ENCODE assay signal across 1 cellular context in the genomic region with DNA sequence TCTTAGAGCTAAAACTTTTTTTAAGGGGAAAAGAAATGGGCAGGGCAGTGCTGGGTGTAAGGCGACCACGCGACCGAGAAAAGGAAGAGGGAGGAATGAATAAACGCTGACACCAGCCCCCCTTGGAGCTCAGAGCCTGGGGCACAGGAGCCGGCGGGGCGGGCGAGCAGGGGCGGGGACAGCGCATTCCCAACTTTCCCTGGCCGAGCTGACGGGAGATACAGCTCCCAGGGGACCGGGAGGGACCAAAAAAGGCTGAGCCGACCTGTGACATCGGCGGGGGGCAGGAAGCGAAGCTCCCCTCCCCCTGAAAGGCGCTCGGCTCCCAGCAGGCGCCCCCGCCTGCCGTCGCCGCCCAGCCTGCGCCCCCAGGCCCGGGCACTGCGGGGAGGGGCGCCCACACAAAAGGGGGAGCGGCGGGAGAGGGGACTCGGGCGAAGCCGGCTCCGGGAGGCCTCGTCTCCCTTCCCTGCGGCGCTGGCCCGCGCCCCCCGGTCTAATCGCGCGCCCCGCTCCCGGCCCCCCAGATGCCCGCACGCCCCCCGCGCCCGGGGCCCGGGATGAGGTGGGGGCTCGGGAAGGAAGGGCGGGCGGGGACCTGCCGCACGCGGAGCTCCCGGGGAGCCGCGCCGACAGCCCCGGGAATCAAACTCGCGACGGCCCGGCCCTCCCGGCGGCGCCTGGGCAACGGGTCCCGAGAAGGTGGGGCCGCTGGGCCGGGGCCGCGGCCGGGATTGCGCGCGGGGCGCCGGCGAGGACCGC.
TF ChIP-seq lines count a peak whose summit lies in the region.

No MANE protein-coding gene starts in this region.

TF ChIP-seq in A549, 52 proteins besides CTCF, POLR2A, EP300 and RAD21 (continued from another document):
- TF ChIP-seq RFX5 (IDR thresholded peaks at IDR 0.05) (no peak), MYC (IDR thresholded peaks at IDR 0.05; ENCODE audit: borderline replicate concordance, low read length) (no peak), KDM1A (IDR thresholded peaks at IDR 0.05; ENCODE audit: low read depth) (no peak), SMC3 (IDR thresholded peaks at IDR 0.05) (no peak), BCL3 (IDR thresholded peaks at IDR 0.05) (0 out of 3 replicates have a peak, but pooled peaks have one; percentile 25), TFCP2L1 (CRISPR knock-in tag; IDR thresholded peaks at IDR 0.05) (no peak), ESRRA (IDR thresholded peaks at IDR 0.05; ENCODE audit: borderline replicate concordance, low read length) (no peak), RARB (CRISPR knock-in tag; IDR thresholded peaks at IDR 0.05) (no peak), GATA3 (IDR thresholded peaks at IDR 0.05; ENCODE audit: borderline replicate concordance) (no peak), MAFK (IDR thresholded peaks at IDR 0.05; ENCODE audit: partially characterized antibody) (no peak), ZSCAN20 (CRISPR knock-in tag; IDR thresholded peaks at IDR 0.05) (no peak), CBX8 (IDR thresholded peaks at IDR 0.05) (no peak), TP53 (CRISPR knock-in tag; IDR thresholded peaks at IDR 0.05) (no peak)
- TF ChIP-seq, protein P1, sequence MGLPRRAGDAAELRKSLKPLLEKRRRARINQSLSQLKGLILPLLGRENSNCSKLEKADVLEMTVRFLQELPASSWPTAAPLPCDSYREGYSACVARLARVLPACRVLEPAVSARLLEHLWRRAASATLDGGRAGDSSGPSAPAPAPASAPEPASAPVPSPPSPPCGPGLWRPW (IDR thresholded peaks at IDR 0.05), result no peak
- TF ChIP-seq, protein P2, sequence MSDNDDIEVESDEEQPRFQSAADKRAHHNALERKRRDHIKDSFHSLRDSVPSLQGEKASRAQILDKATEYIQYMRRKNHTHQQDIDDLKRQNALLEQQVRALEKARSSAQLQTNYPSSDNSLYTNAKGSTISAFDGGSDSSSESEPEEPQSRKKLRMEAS (IDR thresholded peaks at IDR 0.05), result peak; percentile 56
